ENCODE assay signal across 11 cellular contexts in the genomic region with DNA sequence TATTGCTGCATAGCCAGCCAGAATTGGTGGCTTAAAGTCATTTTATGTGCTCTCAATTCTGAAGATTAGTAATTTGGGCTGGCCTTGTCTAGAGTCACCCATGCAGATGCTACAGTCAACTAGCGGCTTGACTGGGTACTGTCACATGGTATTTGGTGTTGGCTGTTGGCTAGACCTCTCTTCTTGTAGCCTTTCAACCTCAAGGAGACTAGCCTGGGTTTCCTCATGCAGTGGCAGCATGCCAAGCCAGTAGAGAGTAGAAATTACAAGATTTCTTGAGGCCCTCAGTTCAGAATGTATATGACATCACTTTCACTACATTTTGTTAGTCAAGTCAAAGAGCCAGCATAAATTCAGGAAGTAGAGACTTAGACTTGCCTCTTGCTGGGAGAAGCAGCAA. TPM values are rescaled to one million over a fixed set of nuclear protein-coding genes. Genes with fewer than 3 reads are reported as not detected.
A peak's percentile ranks its signal among the peaks of the same experiment; 100 is the strongest.
DNase-seq lines count a peak whose midpoint lies in the region; ATAC-seq and TF ChIP-seq lines count a peak whose summit lies in the region.
"Had no signal": no experiment of that assay in that cellular context is flagged by ENCODE, and none has a peak within 500 bp of the region (broad histone marks: within the 10 kb centered on the region; RNA-seq: fewer than 3 reads in every experiment).

No MANE protein-coding gene starts in this region.

- intact Hi-C loops in activated CD4-positive, alpha-beta T cell treated with anti-CD3 and anti-CD28 coated beads, Interleukin-2, amount 10 ng/mL, durations not matched to agents 24 days and 14 days (cut with micrococcal nuclease) = no loop called here

- H3K79me2 ChIP-seq in hepatocyte = peaks cover 4% of the 10 kb centered on the region

- no peak overlapping the region for H3K4me3 ChIP-seq in lung
- no peak overlapping the region for H3K4me3 ChIP-seq in hepatocyte
- H3K4me3 ChIP-seq: BLaER1 had no signal

- no peak overlapping the region for H2AFZ ChIP-seq in hepatocyte

- 51 to 63% methylated on average over 1 of the region's 1 CpG for WGBS in lung, 2 donors
- 43% methylated on average over 1 of the region's 1 CpG for WGBS in hepatocyte (ENCODE audit: low lambda C conversion rate, missing lambda C conversion rate)

- H3K36me3 Mint-ChIP-seq in activated CD4-positive, alpha-beta T cell treated with anti-CD3 and anti-CD28 coated beads, Interleukin-2, amount 10 ng/mL, durations not matched to agents 24 days and 14 days (ENCODE audit: low read depth) = peaks cover 9% of the 10 kb centered on the region

- H3K36me3 ChIP-seq in lung (ENCODE audit: control insufficient read depth in 2 of 2, insufficient read depth in 2 of 2, low read length in 2 of 2) (no peaks in the 10 kb centered on the region), hepatocyte (replicated peaks; ENCODE audit: insufficient read depth, low read depth) (no peaks in the 10 kb centered on the region)
- H3K36me3 ChIP-seq: BLaER1 had no signal

- no peaks in the 10 kb centered on the region for H4K20me1 ChIP-seq in hepatocyte (ENCODE audit: insufficient read depth, poor library complexity, severe bottlenecking)

- TF ChIP-seq CTCF in lung (IDR thresholded peaks at IDR 0.05; ENCODE audit: control extremely low read depth, extremely low read depth) (no peak), hepatocyte (IDR thresholded peaks at IDR 0.05; ENCODE audit: poor library complexity) (no peak)

- no peaks in the 10 kb centered on the region for H3K9me2 ChIP-seq in hepatocyte (replicated peaks; ENCODE audit: insufficient read depth)

- peaks cover 23% of the 10 kb centered on the region for H3K4me1 Mint-ChIP-seq in activated CD4-positive, alpha-beta T cell treated with anti-CD3 and anti-CD28 coated beads, Interleukin-2, amount 10 ng/mL, durations not matched to agents 24 days and 14 days

- ATAC-seq in HG02610 (IDR thresholded peaks at IDR 0.05; ENCODE audit: unreplicated experiment) (peak; percentile 13), lung (ENCODE audit: insufficient read depth, low FRiP score) (no peak), HG02763 (IDR thresholded peaks at IDR 0.05; ENCODE audit: unreplicated experiment) (no peak)
- ATAC-seq: T-helper 17 cell had no signal

- peaks cover 11% of the 10 kb centered on the region for H3K9me3 Mint-ChIP-seq in activated CD4-positive, alpha-beta T cell treated with anti-CD3 and anti-CD28 coated beads, Interleukin-2, amount 10 ng/mL, durations not matched to agents 24 days and 14 days
- H3K9me3 Mint-ChIP-seq: central memory CD8-positive, alpha-beta T cell had no signal

- H3K27ac Mint-ChIP-seq in activated CD4-positive, alpha-beta T cell treated with anti-CD3 and anti-CD28 coated beads, Interleukin-2, amount 10 ng/mL, durations not matched to agents 24 days and 14 days = no peak overlapping the region
- H3K27ac Mint-ChIP-seq: T-helper 17 cell had no signal

- peak; percentile 63 for DNase-seq in activated CD4-positive, alpha-beta T cell treated with anti-CD3 and anti-CD28 coated beads, Interleukin-2, amount 10 ng/mL, durations not matched to agents 24 days and 14 days
- DNase-seq in activated CD4-positive, alpha-beta T cell treated with anti-CD3 and anti-CD28 coated beads for 4 hours = no peak
- peak; percentile 46 for DNase-seq in RKO (ENCODE audit: low spot score)
- DNase-seq in lung (ENCODE audit: low spot score) = peak; percentile 48
- no peak for DNase-seq in hepatocyte (ENCODE audit: low spot score)
- DNase-seq in AG08396 (ENCODE audit: low spot score) = no peak
- DNase-seq: T-helper 17 cell had no signal

- H3K27me3 ChIP-seq in lung (ENCODE audit: control insufficient read depth, insufficient read depth) = no peaks in the 10 kb centered on the region
- H3K27me3 ChIP-seq in hepatocyte = peaks cover 30% of the 10 kb centered on the region
- H3K27me3 ChIP-seq: BLaER1 had no signal

- peaks cover 0 to 2% of the 10 kb centered on the region in 2 donors for H3K4me1 ChIP-seq in lung (ENCODE audit: control insufficient read depth in 2 of 2, insufficient read depth in 2 of 2, low read length in 2 of 2)
- peaks cover 8% of the 10 kb centered on the region for H3K4me1 ChIP-seq in hepatocyte (ENCODE audit: insufficient read depth)

- H3K9me3 ChIP-seq in lung (ENCODE audit: control insufficient read depth in 2 of 2, insufficient read depth in 1 of 2, low read length in 1 of 2) (no peaks in the 10 kb centered on the region), hepatocyte (ENCODE audit: low read depth) (no peaks in the 10 kb centered on the region)
- H3K9me3 ChIP-seq: BLaER1 had no signal

- H3K27ac ChIP-seq in lung (ENCODE audit: low read depth in 1 of 2, low read length in 1 of 2) = no peak overlapping the region
- H3K27ac ChIP-seq in hepatocyte = no peak overlapping the region
- H3K27ac ChIP-seq: BLaER1 had no signal

- peaks cover 12% of the 10 kb centered on the region for H3K27me3 Mint-ChIP-seq in activated CD4-positive, alpha-beta T cell treated with anti-CD3 and anti-CD28 coated beads, Interleukin-2, amount 10 ng/mL, durations not matched to agents 24 days and 14 days

- no peak overlapping the region for H3K4me2 ChIP-seq in hepatocyte
- H3K4me2 ChIP-seq: BLaER1 had no signal

- H3K4me3 Mint-ChIP-seq in activated CD4-positive, alpha-beta T cell treated with anti-CD3 and anti-CD28 coated beads, Interleukin-2, amount 10 ng/mL, durations not matched to agents 24 days and 14 days = no peak overlapping the region
- H3K4me3 Mint-ChIP-seq: central memory CD8-positive, alpha-beta T cell; T-helper 17 cell had no signal

RNA-seq across cellular contexts. Expression of a gene that starts 3.7 kb away (rescaled TPM):
- 40.9 and 42.2 TPM in 2 replicates for total RNA-seq in activated CD4-positive, alpha-beta T cell treated with anti-CD3 and anti-CD28 coated beads, Interleukin-2, amount 10 ng/mL, durations not matched to agents 24 days and 14 days
- total RNA-seq in lung (10 to 100 TPM; 32.5 to 34.8 TPM), hepatocyte (31.3 and 41.5 TPM in 2 replicates)
- polyA plus RNA-seq in lung (1 to 10 TPM; 7.7 to 8.7 TPM), hepatocyte (12.1 and 14.3 TPM in 2 replicates)

Comparison
In these comparisons a context has a peak if more than half of its experiments do, and no peak if none do; other contexts are left out.
1. DNase-seq: peak in activated CD4-positive, alpha-beta T cell treated with anti-CD3 and anti-CD28 coated beads, Interleukin-2, amount 10 ng/mL, durations not matched to agents 24 days and 14 days (single experiment), RKO (single experiment) and lung (single experiment); none in activated CD4-positive, alpha-beta T cell treated with anti-CD3 and anti-CD28 coated beads for 4 hours (0 of 2), hepatocyte (single experiment) and AG08396 (single experiment).